9 cellular contexts compared by ENCODE assay signal in the genomic region with DNA sequence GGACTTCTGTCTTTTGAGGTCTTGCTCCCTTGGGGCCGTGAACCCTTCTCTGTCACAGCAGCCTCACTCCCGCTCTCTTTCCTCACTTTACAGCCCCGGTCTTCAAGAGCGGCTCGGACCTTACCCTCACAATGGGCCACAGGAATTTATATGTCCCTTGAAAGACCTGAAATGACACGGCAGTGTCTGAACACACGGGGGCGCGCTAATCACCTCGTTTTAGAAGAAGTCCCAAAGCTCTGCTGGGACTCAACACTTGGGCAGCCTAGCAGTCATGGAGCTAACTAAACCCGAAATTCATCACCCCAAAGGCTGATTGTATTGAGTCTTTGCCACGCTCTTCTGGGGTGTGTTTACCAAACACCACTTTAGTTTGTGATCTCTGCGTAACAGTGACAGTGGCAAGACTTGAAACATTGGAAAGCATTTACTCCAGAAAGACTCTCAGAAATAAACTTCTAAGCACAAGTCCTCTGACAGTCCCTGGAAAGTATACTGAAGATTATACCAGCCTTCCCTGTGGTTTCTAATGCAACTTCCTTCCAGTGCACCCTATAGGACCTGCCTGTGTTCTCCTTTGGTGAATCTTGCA. TPM values are rescaled to one million over a fixed set of nuclear protein-coding genes. Genes with fewer than 3 reads are reported as not detected.
DNase-seq lines count a peak whose midpoint lies in the region; ATAC-seq and TF ChIP-seq lines count a peak whose summit lies in the region.
"Had no signal": no experiment of that assay in that cellular context is flagged by ENCODE, and none has a peak within 500 bp of the region (broad histone marks: within the 10 kb centered on the region; RNA-seq: fewer than 3 reads in every experiment).

No MANE protein-coding gene starts in this region.

- no peaks in the 10 kb centered on the region for H3K4me1 ChIP-seq in SJSA1 (replicated peaks)

- ATAC-seq in HG03095 (IDR thresholded peaks at IDR 0.05; ENCODE audit: unreplicated experiment), result no peak

- in situ Hi-C loops in brain microvascular endothelial cell (cut with HindIII; ENCODE audit: low pct_ligation_motif_present, low sequenced_read_pairs), result no loop called here

- no peak overlapping the region for H3K4me3 ChIP-seq in SJSA1
- H3K4me3 ChIP-seq in brain microvascular endothelial cell (ENCODE audit: low read depth, low read length), result no peak overlapping the region
- H3K4me3 ChIP-seq: BLaER1 treated with 17β-estradiol and CSF1 and Interleukin-3, amounts not matched to agents 10 nM and 100 nM had no signal

- DNase-seq in NCI-H146 (lab: John Stamatoyannopoulos, UW) (peak; percentile 22), NCI-H146 treated with DMSO at 0.1 percent for 48 hours (lab: John Stamatoyannopoulos, UW; ENCODE audit: unreplicated experiment) (no peak), HS-27A (ENCODE audit: low read depth) (peak; percentile 4), SJSA1 (ENCODE audit: low read depth in 1 of 2, low spot score in 2 of 2) (peak; percentile 24 to 64), brain microvascular endothelial cell (peak; percentile 68), islet precursor cell (peak; percentile 90)
- DNase-seq in stimulated activated CD4-positive, alpha-beta T cell treated with anti-CD3 and anti-CD28 coated beads, Interleukin-1b, Interleukin-23, amount 100 ng/mL, for 4 hours (ENCODE audit: low read depth in 2 of 2), result peak; percentile 2 to 29

- H3K27me3 ChIP-seq in SJSA1 (replicated peaks), result 0 out of 2 replicates have a peak, but pooled peaks cover 3% of the 10 kb centered on the region
- no peaks in the 10 kb centered on the region for H3K27me3 ChIP-seq in brain microvascular endothelial cell (replicated peaks)
- H3K27me3 ChIP-seq: BLaER1 treated with 17β-estradiol and CSF1 and Interleukin-3, amounts not matched to agents 10 nM and 100 nM had no signal

- no peaks in the 10 kb centered on the region for H3K9me3 ChIP-seq in SJSA1 (replicated peaks)

- H3K27ac ChIP-seq in SJSA1 (no peak overlapping the region), brain microvascular endothelial cell (no peak overlapping the region)
- H3K27ac ChIP-seq: BLaER1 treated with 17β-estradiol and CSF1 and Interleukin-3, amounts not matched to agents 10 nM and 100 nM had no signal

- TF ChIP-seq CTCF in brain microvascular endothelial cell (IDR thresholded peaks at IDR 0.05; ENCODE audit: low read depth, low read length, missing control alignments), result peak; percentile 88

- no peaks in the 10 kb centered on the region for H3K36me3 ChIP-seq in SJSA1
- no peaks in the 10 kb centered on the region for H3K36me3 ChIP-seq in brain microvascular endothelial cell (replicated peaks)
- H3K36me3 ChIP-seq: BLaER1 treated with 17β-estradiol and CSF1 and Interleukin-3, amounts not matched to agents 10 nM and 100 nM had no signal

RNA-seq across cellular contexts. Expression of gene SERPINA11, which starts 29.0 kb away (rescaled TPM):
- not detected in 2 replicates for total RNA-seq in SJSA1 (2014; rRNA removed; shearing (Covaris generic))

RNA-seq across cellular contexts. Expression of gene SERPINA1, which starts 35.2 kb away (rescaled TPM):
- total RNA-seq in SJSA1 (2014; rRNA removed; shearing (Covaris generic)), result 3.9 and 6.9 TPM in 2 replicates

RNA-seq across cellular contexts. Expression of gene SERPINA9, which starts 52.4 kb away (rescaled TPM):
- total RNA-seq in SJSA1 (2014; rRNA removed; shearing (Covaris generic)), result not detected in 2 replicates

RNA-seq across cellular contexts. Expression of gene SERPINA2, which starts 57.1 kb away (rescaled TPM):
- not detected in 2 replicates for total RNA-seq in SJSA1 (2014; rRNA removed; shearing (Covaris generic))
